8 cellular contexts compared by ENCODE assay signal in genomic region chr12:103930787-103931536, GRCh38. TPM values are rescaled to one million over a fixed set of nuclear protein-coding genes. Genes with fewer than 3 reads are reported as not detected.
DNase-seq lines count a peak whose midpoint lies in the region; ATAC-seq, FAIRE-seq and TF ChIP-seq lines count a peak whose summit lies in the region.

No MANE protein-coding gene starts in this region.

- peaks cover 11% of the 10 kb centered on the region for H3K36me3 Mint-ChIP-seq in astrocyte (ENCODE audit: low read depth, unreplicated experiment)

- WGBS in hepatocyte (ENCODE audit: low lambda C conversion rate, missing lambda C conversion rate), result 2% methylated on average over 28 of the region's 32 CpGs

- H3K9ac ChIP-seq in astrocyte (ENCODE audit: low read length), result peak overlapping the region; percentile 97

- H3K9me2 ChIP-seq in OCI-LY7 (ENCODE audit: insufficient read depth, low read length) (no peaks in the 10 kb centered on the region), hepatocyte (replicated peaks; ENCODE audit: insufficient read depth) (no peaks in the 10 kb centered on the region)

- BruUV-seq in OCI-LY7 (replicated peaks; lab: Mats Ljungman, UMichigan), result no TSS peak

- intact Hi-C loops in OCI-LY7 (cut with micrococcal nuclease; ENCODE audit: unreplicated experiment), result loop anchor here (1.0 to 5.0 kb wide), 4 partner anchors 34 to 206 kb away; partner anchors contain the start of genes NFYB, NT5DC3 and TDG

- H3K4me3 ChIP-seq in OCI-LY7 (ENCODE audit: low read depth, low read length, poor library complexity, severe bottlenecking), result peak overlapping the region; percentile 79
- peak overlapping the region; percentile 99 for H3K4me3 ChIP-seq in astrocyte (ENCODE audit: insufficient read depth, low read depth, low read length)
- H3K4me3 ChIP-seq in hepatocyte, result peak overlapping the region; percentile 59

- DNase-seq in GM18507 (ENCODE audit: extremely low spot score, insufficient read length, low read depth) (no peak), OCI-LY7 (ENCODE audit: low spot score) (peak; percentile 68), astrocyte (ENCODE audit: low read depth) (no peak), hepatocyte (ENCODE audit: low spot score) (peak; percentile 24), renal cortical epithelial cell (ENCODE audit: low read depth) (peak; percentile 33), NCI-H2196 treated with DMSO at 0.1 percent for 48 hours (lab: John Stamatoyannopoulos, UW; ENCODE audit: unreplicated experiment) (no peak), NCI-H524 treated with DMSO at 0.1 percent for 48 hours (lab: John Stamatoyannopoulos, UW) (no peak)

- H3K4me3 Mint-ChIP-seq in astrocyte (ENCODE audit: unreplicated experiment), result peak overlapping the region; percentile 92

- H3K36me3 ChIP-seq in OCI-LY7 (ENCODE audit: insufficient read depth, low read length) (peaks cover 49% of the 10 kb centered on the region), astrocyte (ENCODE audit: insufficient read depth, low read length) (peaks cover 31% of the 10 kb centered on the region), hepatocyte (replicated peaks; ENCODE audit: insufficient read depth, low read depth) (no peaks in the 10 kb centered on the region)

- peaks cover 27% of the 10 kb centered on the region for H4K20me1 ChIP-seq in OCI-LY7 (ENCODE audit: insufficient read depth, low read length)
- H4K20me1 ChIP-seq in astrocyte (ENCODE audit: insufficient read depth, low read length), result peaks cover 51% of the 10 kb centered on the region
- peaks cover 50% of the 10 kb centered on the region for H4K20me1 ChIP-seq in hepatocyte (ENCODE audit: insufficient read depth, poor library complexity, severe bottlenecking)

- H3K9me3 Mint-ChIP-seq in astrocyte (ENCODE audit: unreplicated experiment), result no peaks in the 10 kb centered on the region

- CTCF ChIA-PET in OCI-LY7 (lab: Charles Lee; ENCODE audit: unreplicated experiment), result no interaction called here

- H3K27me3 Mint-ChIP-seq in astrocyte (ENCODE audit: low read depth, unreplicated experiment), result no peaks in the 10 kb centered on the region

- H3K4me1 ChIP-seq in OCI-LY7 (ENCODE audit: insufficient read depth, low read length, poor library complexity, severe bottlenecking), result peaks cover 51% of the 10 kb centered on the region
- H3K4me1 ChIP-seq in astrocyte (ENCODE audit: insufficient read depth, low read length), result peaks cover 20% of the 10 kb centered on the region
- peaks cover 32% of the 10 kb centered on the region for H3K4me1 ChIP-seq in hepatocyte (ENCODE audit: insufficient read depth)

- H3K27ac ChIP-seq in OCI-LY7 (ENCODE audit: low read depth, low read length, poor library complexity, severe bottlenecking) (peak overlapping the region; percentile 57), astrocyte (ENCODE audit: low read depth, low read length) (peak overlapping the region; percentile 91), hepatocyte (peak overlapping the region; percentile 74)

- peaks cover 52% of the 10 kb centered on the region for H3K79me2 ChIP-seq in OCI-LY7 (ENCODE audit: insufficient read depth, low read depth, low read length)
- peaks cover 57% of the 10 kb centered on the region for H3K79me2 ChIP-seq in astrocyte (ENCODE audit: insufficient read depth, low read length)
- H3K79me2 ChIP-seq in hepatocyte, result peaks cover 56% of the 10 kb centered on the region

- peak overlapping the region; percentile 68 for H3K27ac Mint-ChIP-seq in astrocyte (ENCODE audit: unreplicated experiment)

- no peak for TF ChIP-seq CTCF in OCI-LY7 (conservative IDR thresholded peaks at IDR 0.05; ENCODE audit: low read length)
- TF ChIP-seq CTCF in astrocyte (IDR thresholded peaks at IDR 0.05; ENCODE audit: insufficient read depth, low read depth, low read length), result no peak
- TF ChIP-seq CTCF in hepatocyte (IDR thresholded peaks at IDR 0.05; ENCODE audit: poor library complexity), result no peak

- ATAC-seq in GM21619 (IDR thresholded peaks at IDR 0.05; ENCODE audit: unreplicated experiment), result no peak

- H3K9me3 ChIP-seq in OCI-LY7 (ENCODE audit: low read length) (no peaks in the 10 kb centered on the region), astrocyte (ENCODE audit: insufficient read depth, low read depth, low read length) (no peaks in the 10 kb centered on the region), hepatocyte (ENCODE audit: low read depth) (no peaks in the 10 kb centered on the region)

- FAIRE-seq in GM18507 (lab: Jason Lieb, UNC) (peak; percentile 59), astrocyte (lab: Jason Lieb, UNC) (no peak)

- peaks cover 7% of the 10 kb centered on the region for H3K4me1 Mint-ChIP-seq in astrocyte (ENCODE audit: low read depth, unreplicated experiment)

- POLR2A ChIA-PET in OCI-LY7 (lab: Charles Lee), result interaction anchor here (1.8 kb wide), 1 partner anchor 26 kb away, joined by 15 read pairs; a partner anchor contains a TSS

- H2AFZ ChIP-seq in OCI-LY7 (ENCODE audit: low read length), result peak overlapping the region; percentile 0; the same call in 1 of the 2 replicates
- no peak overlapping the region for H2AFZ ChIP-seq in astrocyte (ENCODE audit: low read depth, low read length)
- peak overlapping the region; percentile 5 for H2AFZ ChIP-seq in hepatocyte

- H3K27me3 ChIP-seq in astrocyte (ENCODE audit: insufficient read depth, low read length), result no peaks in the 10 kb centered on the region
- H3K27me3 ChIP-seq in hepatocyte, result no peaks in the 10 kb centered on the region

- H3K4me2 ChIP-seq in OCI-LY7 (ENCODE audit: low read length), result peak overlapping the region; percentile 89
- peak overlapping the region; percentile 98 for H3K4me2 ChIP-seq in astrocyte (ENCODE audit: low read length)
- H3K4me2 ChIP-seq in hepatocyte, result peak overlapping the region; percentile 82

RNA-seq across cellular contexts. Expression of gene HSP90B1, which starts 0.8 kb away (rescaled TPM):
- total RNA-seq in OCI-LY7 (2014; rRNA removed; shearing (Covaris generic)), result 235 and 303 TPM in 2 replicates
- total RNA-seq in OCI-LY7 (2022) (254 and 304 TPM in 2 replicates), astrocyte (1,238 and 1,270 TPM in 2 replicates), hepatocyte (1,226 and 1,309 TPM in 2 replicates), renal cortical epithelial cell (863 and 1,198 TPM in 2 replicates)
- polyA plus RNA-seq in hepatocyte, result 1,289 and 1,449 TPM in 2 replicates

RNA-seq across cellular contexts. Expression of gene TDG, which starts 34.7 kb away (rescaled TPM):
- total RNA-seq in OCI-LY7 (2014; rRNA removed; shearing (Covaris generic)), result 39.4 and 43.3 TPM in 2 replicates
- 49.1 and 55.3 TPM in 2 replicates for total RNA-seq in OCI-LY7 (2022)
- total RNA-seq in astrocyte, result 49.7 and 55.6 TPM in 2 replicates
- 47.9 and 50.1 TPM in 2 replicates for total RNA-seq in hepatocyte
- 27.9 and 36.4 TPM in 2 replicates for polyA plus RNA-seq in hepatocyte
- 35.9 and 39.4 TPM in 2 replicates for total RNA-seq in renal cortical epithelial cell

Comparison
In these comparisons a context has a peak if more than half of its experiments do, and no peak if none do; other contexts are left out.
1. DNase-seq: peak in OCI-LY7 (single experiment), hepatocyte (single experiment) and renal cortical epithelial cell (single experiment); none in GM18507 (single experiment), astrocyte (single experiment), NCI-H2196 treated with DMSO at 0.1 percent for 48 hours (single experiment) and NCI-H524 treated with DMSO at 0.1 percent for 48 hours (single experiment).
2. Peak in every context shown above with its lines, with median percentiles within 50 percentile points of each other: H3K27ac ChIP-seq, H3K4me2 ChIP-seq and H3K4me3 ChIP-seq.